ENCODE assay signal across 1 cellular context in genomic region chr17:68849673-68850260, GRCh38.
TF ChIP-seq lines count a peak whose summit lies in the region.

No MANE protein-coding gene starts in this region.

TF ChIP-seq in HepG2, 621 proteins besides CTCF, POLR2A, EP300 and RAD21:
- TF ChIP-seq ISX (CRISPR knock-in tag; conservative IDR thresholded peaks at IDR 0.05) (no peak), LCORL (IDR thresholded peaks at IDR 0.05) (peak; percentile 88), LCORL (CRISPR knock-in tag; IDR thresholded peaks at IDR 0.05) (no peak), SKI (IDR thresholded peaks at IDR 0.05; ENCODE audit: partially characterized antibody) (no peak), SRSF1 (optimal IDR thresholded peaks at IDR 0.05; ENCODE audit: low read depth, low read length) (no peak), IRF9 (CRISPR knock-in tag; IDR thresholded peaks at IDR 0.05; ENCODE audit: borderline replicate concordance) (no peak), RBM22 (optimal IDR thresholded peaks at IDR 0.05; ENCODE audit: low read length) (no peak)
